ENCODE assay signal across 1 cellular context in genomic region chr7:87216701-87217508, GRCh38.
TF ChIP-seq lines count a peak whose summit lies in the region.

No MANE protein-coding gene starts in this region.

TF ChIP-seq in GM12878, 131 proteins besides CTCF, POLR2A, EP300 and RAD21 (continued from another document and continues in another):
- TF ChIP-seq HSF1 (IDR thresholded peaks at IDR 0.05; ENCODE audit: low read depth, low read length): no peak
- TF ChIP-seq WRNIP1 (IDR thresholded peaks at IDR 0.05; ENCODE audit: borderline replicate concordance, low read depth, low read length): no peak
- no peak; the same call in 1 of the 2 replicates for TF ChIP-seq RB1 (IDR thresholded peaks at IDR 0.05; ENCODE audit: borderline replicate concordance)
- TF ChIP-seq FOXM1 (IDR thresholded peaks at IDR 0.05; ENCODE audit: low read depth, low read length): no peak
- 0 out of 2 replicates have a peak, but pooled peaks have one; percentile 48 for TF ChIP-seq RBBP5 (conservative IDR thresholded peaks at IDR 0.05)
- TF ChIP-seq PAX8 (IDR thresholded peaks at IDR 0.05): peak; percentile 89
- no peak for TF ChIP-seq SIX5 (IDR thresholded peaks at IDR 0.05; ENCODE audit: low read depth, low read length, severe bottlenecking)
- no peak for TF ChIP-seq FOXK2 (IDR thresholded peaks at IDR 0.05)
- TF ChIP-seq ATF3 (IDR thresholded peaks at IDR 0.05; ENCODE audit: borderline replicate concordance, extremely low read depth, low read depth, low read length): no peak
- TF ChIP-seq NFYA (IDR thresholded peaks at IDR 0.05; ENCODE audit: borderline replicate concordance, low read depth, low read length): no peak
- no peak for TF ChIP-seq IRF3 (IDR thresholded peaks at IDR 0.05)
- TF ChIP-seq STAT3 (IDR thresholded peaks at IDR 0.05; ENCODE audit: low read depth, low read length): peak; percentile 96
- no peak for TF ChIP-seq MYC (IDR thresholded peaks at IDR 0.05; ENCODE audit: insufficient read depth, insufficient read length, insufficient replicate concordance, low read length, severe bottlenecking)
- peak; percentile 87 for TF ChIP-seq TAF1 (IDR thresholded peaks at IDR 0.05; ENCODE audit: borderline replicate concordance, low read depth, low read length)
- peak; percentile 77; the same call in 1 of the 2 replicates for TF ChIP-seq SMAD5 (IDR thresholded peaks at IDR 0.05; ENCODE audit: low read depth)
- TF ChIP-seq CUX1 (IDR thresholded peaks at IDR 0.05; ENCODE audit: insufficient replicate concordance, low read depth, low read length): peak; percentile 82
- no peak for TF ChIP-seq CBX3 (IDR thresholded peaks at IDR 0.05; ENCODE audit: borderline replicate concordance, low read depth)
- peak; percentile 68; the same call in 1 of the 2 replicates for TF ChIP-seq POLR2AphosphoS2 (IDR thresholded peaks at IDR 0.05; ENCODE audit: low read depth, low read length)
- TF ChIP-seq HCFC1 (IDR thresholded peaks at IDR 0.05; ENCODE audit: low read length): no peak
- TF ChIP-seq HDAC6 (IDR thresholded peaks at IDR 0.05; ENCODE audit: unreplicated experiment): no peak
- no peak for TF ChIP-seq BRCA1 (IDR thresholded peaks at IDR 0.05; ENCODE audit: low read depth, low read length)
- no peak for TF ChIP-seq BCLAF1 (IDR thresholded peaks at IDR 0.05)
- TF ChIP-seq SUPT20H (IDR thresholded peaks at IDR 0.05; ENCODE audit: borderline replicate concordance, control insufficient read depth, low read depth, low read length): no peak
- no peak for TF ChIP-seq E2F8 (IDR thresholded peaks at IDR 0.05; ENCODE audit: low read depth, partially characterized antibody)
- TF ChIP-seq EZH2 (IDR thresholded peaks at IDR 0.05; ENCODE audit: borderline replicate concordance, control insufficient read depth, low read depth, low read length): no peak
- no peak for TF ChIP-seq YBX1 (IDR thresholded peaks at IDR 0.05)
- peak in 1 of 2 experiments; percentile 84; a peak in 2 of 3 replicates for TF ChIP-seq EGR1 (IDR thresholded peaks at IDR 0.05; ENCODE audit: borderline replicate concordance in 1 of 2, low read depth in 2 of 2, low read length in 2 of 2)
- no peak for TF ChIP-seq GABPA (IDR thresholded peaks at IDR 0.05; ENCODE audit: low read depth)
- peak; percentile 25 for TF ChIP-seq SP1 (IDR thresholded peaks at IDR 0.05; ENCODE audit: low read depth, low read length)
- no peak for TF ChIP-seq KDM1A (IDR thresholded peaks at IDR 0.05; ENCODE audit: borderline replicate concordance)
- no peak for TF ChIP-seq ZBTB33 (IDR thresholded peaks at IDR 0.05)
- no peak for TF ChIP-seq ZNF592 (IDR thresholded peaks at IDR 0.05)
- no peak for TF ChIP-seq USF2 (IDR thresholded peaks at IDR 0.05; ENCODE audit: borderline replicate concordance, low read depth, low read length)
- peak; percentile 96 for TF ChIP-seq ZBED1 (IDR thresholded peaks at IDR 0.05; ENCODE audit: borderline replicate concordance)
- TF ChIP-seq NBN (IDR thresholded peaks at IDR 0.05): peak; percentile 78
- no peak for TF ChIP-seq ZZZ3 (IDR thresholded peaks at IDR 0.05; ENCODE audit: control insufficient read depth, insufficient read length, low read depth)
